Comparison of ENCODE assay signal across 1 cellular context in the genomic region with DNA sequence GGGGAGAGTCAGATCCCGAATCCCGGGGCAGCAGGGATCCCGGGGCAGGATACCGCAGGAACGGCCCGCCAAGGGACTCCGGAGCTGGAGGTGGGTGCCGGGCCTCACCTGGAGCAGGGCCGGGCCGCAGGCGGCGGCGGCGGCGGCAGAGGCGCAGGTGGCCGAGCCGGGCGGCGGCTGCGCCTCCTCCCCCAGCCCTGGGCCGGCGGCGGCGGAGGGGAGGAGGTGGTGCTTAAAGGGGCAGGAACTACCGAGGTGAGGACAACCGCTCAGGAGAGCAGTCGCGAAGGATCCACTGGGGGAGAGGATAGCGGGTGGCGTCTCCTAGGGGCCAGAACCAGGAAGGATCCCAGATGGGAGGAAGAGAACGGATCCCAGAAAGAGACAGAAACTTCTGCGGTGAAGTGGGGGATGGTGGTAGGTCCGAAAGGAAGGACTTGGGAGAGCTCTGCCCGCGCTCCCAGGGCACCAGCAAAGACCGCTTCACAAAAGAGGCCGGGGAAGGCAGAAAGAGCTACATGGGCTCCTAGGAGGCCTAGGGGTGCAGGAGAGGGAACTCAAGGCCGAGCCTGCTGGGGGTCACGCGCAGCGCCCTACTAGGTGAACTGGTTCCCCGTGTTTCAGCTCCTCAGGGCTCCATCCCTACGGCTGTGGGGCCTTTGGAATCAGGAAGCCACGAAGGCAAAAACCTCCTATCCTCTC.
TF ChIP-seq lines count a peak whose summit lies in the region.

No MANE protein-coding gene starts in this region.

TF ChIP-seq in HepG2, 621 proteins besides CTCF, POLR2A, EP300 and RAD21 (continues in another document):
- TF ChIP-seq ZNF34 (CRISPR knock-in tag; IDR thresholded peaks at IDR 0.05; ENCODE audit: borderline replicate concordance) (no peak), TBX2 (CRISPR knock-in tag; IDR thresholded peaks at IDR 0.05; ENCODE audit: borderline replicate concordance) (no peak), MTF2 (CRISPR knock-in tag; IDR thresholded peaks at IDR 0.05; ENCODE audit: borderline replicate concordance) (no peak), ZIK1 (CRISPR knock-in tag; IDR thresholded peaks at IDR 0.05; ENCODE audit: borderline replicate concordance, low read depth) (0 out of 2 replicates have a peak, but pooled peaks have one; percentile 42), ZNF580 (CRISPR knock-in tag; IDR thresholded peaks at IDR 0.05; ENCODE audit: borderline replicate concordance, low read depth) (peak; percentile 52; the same call in 1 of the 2 replicates), ARNT2 (CRISPR knock-in tag; IDR thresholded peaks at IDR 0.05; ENCODE audit: low read depth) (0 out of 2 replicates have a peak, but pooled peaks have one; percentile 24), HDAC6 (IDR thresholded peaks at IDR 0.05; ENCODE audit: low read depth, low read length) (no peak), PHF20 (CRISPR knock-in tag; IDR thresholded peaks at IDR 0.05) (peak; percentile 9; the same call in 1 of the 2 replicates), SP4 (CRISPR knock-in tag; IDR thresholded peaks at IDR 0.05) (peak; percentile 45; the same call in 1 of the 2 replicates), PHF21A (CRISPR knock-in tag; IDR thresholded peaks at IDR 0.05) (no peak), GMEB2 (CRISPR knock-in tag; IDR thresholded peaks at IDR 0.05; ENCODE audit: low read depth) (no peak), JUND (CRISPR knock-in tag; IDR thresholded peaks at IDR 0.05) (no peak), ARNTL (CRISPR knock-in tag; IDR thresholded peaks at IDR 0.05) (no peak), ZFP36L2 (CRISPR knock-in tag; IDR thresholded peaks at IDR 0.05) (no peak), ZEB1 (IDR thresholded peaks at IDR 0.05; ENCODE audit: insufficient replicate concordance, low read depth) (peak; percentile 77), PHF8 (CRISPR knock-in tag; IDR thresholded peaks at IDR 0.05) (no peak), ELF1 (CRISPR knock-in tag; IDR thresholded peaks at IDR 0.05) (0 out of 2 replicates have a peak, but pooled peaks have one; percentile 17), TAF1 (CRISPR knock-in tag; IDR thresholded peaks at IDR 0.05) (peak; percentile 45; the same call in 1 of the 2 replicates), ZNF569 (CRISPR knock-in tag; IDR thresholded peaks at IDR 0.05; ENCODE audit: borderline replicate concordance) (no peak), ZNF547 (CRISPR knock-in tag; IDR thresholded peaks at IDR 0.05) (no peak), SNAPC5 (CRISPR knock-in tag; IDR thresholded peaks at IDR 0.05; ENCODE audit: borderline replicate concordance) (0 out of 2 replicates have a peak, but pooled peaks have one; percentile 36), KDM3A (CRISPR knock-in tag; IDR thresholded peaks at IDR 0.05; ENCODE audit: low read depth) (peak; percentile 51; the same call in 1 of the 2 replicates), ZFY (CRISPR knock-in tag; IDR thresholded peaks at IDR 0.05) (peak; percentile 52; the same call in 1 of the 2 replicates), STAG1 (CRISPR knock-in tag; IDR thresholded peaks at IDR 0.05) (peak; percentile 18; the same call in 1 of the 2 replicates), ZNF431 (CRISPR knock-in tag; IDR thresholded peaks at IDR 0.05; ENCODE audit: borderline replicate concordance, low read depth) (no peak), ATF2 (CRISPR knock-in tag; IDR thresholded peaks at IDR 0.05) (no peak), FOXO1 (CRISPR knock-in tag; IDR thresholded peaks at IDR 0.05) (0 out of 2 replicates have a peak, but pooled peaks have one; percentile 2), DMAP1 (CRISPR knock-in tag; IDR thresholded peaks at IDR 0.05) (0 out of 2 replicates have a peak, but pooled peaks have one; percentile 8), ZNF792 (CRISPR knock-in tag; IDR thresholded peaks at IDR 0.05) (no peak), THAP11 (CRISPR knock-in tag; IDR thresholded peaks at IDR 0.05) (peak; percentile 45; the same call in 1 of the 2 replicates), LCORL (IDR thresholded peaks at IDR 0.05) (no peak), LCORL (CRISPR knock-in tag; IDR thresholded peaks at IDR 0.05) (no peak), RORA (CRISPR knock-in tag; IDR thresholded peaks at IDR 0.05) (no peak), TOE1 (CRISPR knock-in tag; IDR thresholded peaks at IDR 0.05) (no peak), GABPA (IDR thresholded peaks at IDR 0.05; ENCODE audit: low read depth, low read length) (no peak), GABPA (CRISPR knock-in tag; IDR thresholded peaks at IDR 0.05; ENCODE audit: low read depth) (0 out of 2 replicates have a peak, but pooled peaks have one; percentile 25), HNRNPLL (IDR thresholded peaks at IDR 0.05; ENCODE audit: low read depth, low read length, poor library complexity, severe bottlenecking) (peak; percentile 73), ZNF382 (CRISPR knock-in tag; IDR thresholded peaks at IDR 0.05; ENCODE audit: borderline replicate concordance) (no peak), ZNF124 (CRISPR knock-in tag; IDR thresholded peaks at IDR 0.05) (peak; percentile 24; the same call in 1 of the 2 replicates), MAX (IDR thresholded peaks at IDR 0.05) (0 out of 2 replicates have a peak, but pooled peaks have one; percentile 29), PAX8 (CRISPR knock-in tag; IDR thresholded peaks at IDR 0.05; ENCODE audit: borderline replicate concordance) (no peak)
- TF ChIP-seq, protein P1, sequence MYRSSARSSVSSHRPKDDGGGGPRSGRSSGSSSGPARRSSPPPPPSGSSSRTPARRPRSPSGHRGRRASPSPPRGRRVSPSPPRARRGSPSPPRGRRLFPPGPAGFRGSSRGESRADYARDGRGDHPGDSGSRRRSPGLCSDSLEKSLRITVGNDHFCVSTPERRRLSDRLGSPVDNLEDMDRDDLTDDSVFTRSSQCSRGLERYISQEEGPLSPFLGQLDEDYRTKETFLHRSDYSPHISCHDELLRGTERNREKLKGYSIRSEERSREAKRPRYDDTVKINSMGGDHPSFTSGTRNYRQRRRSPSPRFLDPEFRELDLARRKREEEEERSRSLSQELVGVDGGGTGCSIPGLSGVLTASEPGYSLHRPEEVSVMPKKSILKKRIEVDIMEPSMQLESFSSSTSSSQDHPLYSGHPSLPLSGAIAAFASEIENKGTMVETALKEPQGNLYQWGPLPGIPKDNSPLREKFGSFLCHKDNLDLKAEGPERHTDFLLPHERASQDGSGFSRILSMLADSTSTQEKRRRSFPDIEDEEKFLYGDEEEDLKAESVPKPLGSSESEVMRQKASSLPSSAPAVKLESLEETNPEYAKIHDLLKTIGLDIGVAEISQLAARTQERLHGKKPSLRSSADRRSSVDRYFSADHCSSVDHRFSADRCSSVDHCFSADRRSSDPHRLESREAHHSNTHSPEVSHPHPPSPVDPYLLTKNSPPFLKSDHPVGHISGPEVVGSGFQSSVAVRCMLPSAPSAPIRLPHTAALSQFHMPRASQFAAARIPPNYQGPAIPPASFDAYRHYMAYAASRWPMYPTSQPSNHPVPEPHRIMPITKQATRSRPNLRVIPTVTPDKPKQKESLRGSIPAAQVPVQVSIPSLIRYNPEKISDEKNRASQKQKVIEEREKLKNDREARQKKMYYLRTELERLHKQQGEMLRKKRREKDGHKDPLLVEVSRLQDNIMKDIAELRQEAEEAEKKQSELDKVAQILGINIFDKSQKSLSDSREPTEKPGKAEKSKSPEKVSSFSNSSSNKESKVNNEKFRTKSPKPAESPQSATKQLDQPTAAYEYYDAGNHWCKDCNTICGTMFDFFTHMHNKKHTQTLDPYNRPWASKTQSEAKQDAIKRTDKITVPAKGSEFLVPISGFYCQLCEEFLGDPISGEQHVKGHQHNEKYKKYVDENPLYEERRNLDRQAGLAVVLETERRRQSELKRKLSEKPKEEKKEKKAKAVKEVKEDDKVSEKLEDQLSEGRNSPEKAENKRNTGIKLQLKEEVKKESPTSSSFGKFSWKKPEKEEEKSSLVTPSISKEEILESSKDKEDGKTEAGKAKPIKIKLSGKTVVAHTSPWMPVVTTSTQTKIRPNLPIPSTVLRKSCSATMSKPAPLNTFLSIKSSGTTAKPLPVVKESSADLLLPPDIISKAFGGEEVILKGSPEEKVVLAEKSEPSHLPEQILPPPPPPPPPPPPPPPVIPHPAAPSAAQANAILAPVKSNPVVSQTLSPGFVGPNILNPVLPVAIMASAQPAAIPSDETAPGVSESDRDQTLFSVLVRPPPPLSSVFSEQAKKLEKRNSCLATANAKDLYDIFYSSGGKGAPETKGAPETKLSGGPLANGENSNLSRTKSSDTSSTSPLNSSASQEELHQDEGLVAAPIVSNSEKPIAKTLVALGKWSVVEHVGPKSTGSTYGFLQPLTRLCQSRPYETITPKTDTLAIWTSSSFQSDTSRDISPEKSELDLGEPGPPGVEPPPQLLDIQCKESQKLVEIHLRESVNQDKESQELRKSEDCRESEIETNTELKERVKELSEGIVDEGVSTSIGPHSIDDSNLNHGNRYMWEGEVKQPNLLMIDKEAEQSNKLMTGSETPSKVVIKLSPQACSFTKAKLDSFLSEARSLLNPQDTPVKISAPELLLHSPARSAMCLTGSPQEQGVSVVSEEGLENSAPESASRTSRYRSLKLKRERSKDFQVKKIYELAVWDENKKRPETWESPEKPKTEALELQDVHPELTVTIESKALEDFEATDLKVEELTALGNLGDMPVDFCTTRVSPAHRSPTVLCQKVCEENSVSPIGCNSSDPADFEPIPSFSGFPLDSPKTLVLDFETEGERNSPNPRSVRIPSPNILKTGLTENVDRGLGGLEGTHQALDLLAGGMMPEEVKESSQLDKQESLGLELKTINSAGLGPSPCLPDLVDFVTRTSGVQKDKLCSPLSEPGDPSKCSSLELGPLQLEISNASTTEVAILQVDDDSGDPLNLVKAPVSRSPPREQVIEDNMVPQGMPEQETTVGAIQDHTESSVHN (CRISPR knock-in tag; IDR thresholded peaks at IDR 0.05) = no peak
- TF ChIP-seq, protein P2, sequence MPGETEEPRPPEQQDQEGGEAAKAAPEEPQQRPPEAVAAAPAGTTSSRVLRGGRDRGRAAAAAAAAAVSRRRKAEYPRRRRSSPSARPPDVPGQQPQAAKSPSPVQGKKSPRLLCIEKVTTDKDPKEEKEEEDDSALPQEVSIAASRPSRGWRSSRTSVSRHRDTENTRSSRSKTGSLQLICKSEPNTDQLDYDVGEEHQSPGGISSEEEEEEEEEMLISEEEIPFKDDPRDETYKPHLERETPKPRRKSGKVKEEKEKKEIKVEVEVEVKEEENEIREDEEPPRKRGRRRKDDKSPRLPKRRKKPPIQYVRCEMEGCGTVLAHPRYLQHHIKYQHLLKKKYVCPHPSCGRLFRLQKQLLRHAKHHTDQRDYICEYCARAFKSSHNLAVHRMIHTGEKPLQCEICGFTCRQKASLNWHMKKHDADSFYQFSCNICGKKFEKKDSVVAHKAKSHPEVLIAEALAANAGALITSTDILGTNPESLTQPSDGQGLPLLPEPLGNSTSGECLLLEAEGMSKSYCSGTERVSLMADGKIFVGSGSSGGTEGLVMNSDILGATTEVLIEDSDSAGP (CRISPR knock-in tag; IDR thresholded peaks at IDR 0.05; ENCODE audit: borderline replicate concordance) = peak; percentile 98
- TF ChIP-seq, protein P3, sequence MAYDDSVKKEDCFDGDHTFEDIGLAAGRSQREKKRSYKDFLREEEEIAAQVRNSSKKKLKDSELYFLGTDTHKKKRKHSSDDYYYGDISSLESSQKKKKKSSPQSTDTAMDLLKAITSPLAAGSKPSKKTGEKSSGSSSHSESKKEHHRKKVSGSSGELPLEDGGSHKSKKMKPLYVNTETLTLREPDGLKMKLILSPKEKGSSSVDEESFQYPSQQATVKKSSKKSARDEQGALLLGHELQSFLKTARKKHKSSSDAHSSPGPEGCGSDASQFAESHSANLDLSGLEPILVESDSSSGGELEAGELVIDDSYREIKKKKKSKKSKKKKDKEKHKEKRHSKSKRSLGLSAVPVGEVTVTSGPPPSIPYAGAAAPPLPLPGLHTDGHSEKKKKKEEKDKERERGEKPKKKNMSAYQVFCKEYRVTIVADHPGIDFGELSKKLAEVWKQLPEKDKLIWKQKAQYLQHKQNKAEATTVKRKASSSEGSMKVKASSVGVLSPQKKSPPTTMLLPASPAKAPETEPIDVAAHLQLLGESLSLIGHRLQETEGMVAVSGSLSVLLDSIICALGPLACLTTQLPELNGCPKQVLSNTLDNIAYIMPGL (CRISPR knock-in tag; IDR thresholded peaks at IDR 0.05; ENCODE audit: borderline replicate concordance in 1 of 2, low read depth in 1 of 2) = peak in 1 of 2 experiments; percentile 52; a peak in 1 of 4 replicates
- TF ChIP-seq, protein P4, sequence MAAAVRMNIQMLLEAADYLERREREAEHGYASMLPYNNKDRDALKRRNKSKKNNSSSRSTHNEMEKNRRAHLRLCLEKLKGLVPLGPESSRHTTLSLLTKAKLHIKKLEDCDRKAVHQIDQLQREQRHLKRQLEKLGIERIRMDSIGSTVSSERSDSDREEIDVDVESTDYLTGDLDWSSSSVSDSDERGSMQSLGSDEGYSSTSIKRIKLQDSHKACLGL (CRISPR knock-in tag; IDR thresholded peaks at IDR 0.05) = no peak
